ENCODE assay signal across 8 cellular contexts in genomic region chr13:69324109-69324886, GRCh38.
A peak's percentile ranks its signal among the peaks of the same experiment; 100 is the strongest.
DNase-seq lines count a peak whose midpoint lies in the region; ATAC-seq, FAIRE-seq and TF ChIP-seq lines count a peak whose summit lies in the region.

No MANE protein-coding gene starts in this region.

- peak; percentile 37 for ATAC-seq in mucosa of descending colon
- ATAC-seq in activated T-cell treated with anti-CD3 and anti-CD28 coated beads, Interleukin-2, amount 50 U/mL, for 72 hours (replicated peaks in 1 of 2): no peak

- no peak overlapping the region for H3K27ac Mint-ChIP-seq in activated naive CD8-positive, alpha-beta T cell treated with anti-CD3 and anti-CD28 coated beads for 36 hours
- H3K27ac Mint-ChIP-seq in activated T-cell treated with anti-CD3 and anti-CD28 coated beads, Interleukin-2, amount 50 U/mL, for 72 hours: no peak overlapping the region

- H3K36me3 Mint-ChIP-seq in activated naive CD8-positive, alpha-beta T cell treated with anti-CD3 and anti-CD28 coated beads for 36 hours: no peaks in the 10 kb centered on the region
- peaks cover 0 to 3% of the 10 kb centered on the region in 2 donors for H3K36me3 Mint-ChIP-seq in activated T-cell treated with anti-CD3 and anti-CD28 coated beads, Interleukin-2, amount 50 U/mL, for 72 hours (ENCODE audit: insufficient read depth in 2 of 2)

- no peaks in the 10 kb centered on the region for H3K27me3 Mint-ChIP-seq in activated naive CD8-positive, alpha-beta T cell treated with anti-CD3 and anti-CD28 coated beads for 36 hours
- no peaks in the 10 kb centered on the region for H3K27me3 Mint-ChIP-seq in activated T-cell treated with anti-CD3 and anti-CD28 coated beads, Interleukin-2, amount 50 U/mL, for 72 hours (ENCODE audit: low read depth)

- no peaks in the 10 kb centered on the region for H3K4me1 ChIP-seq in mucosa of descending colon (ENCODE audit: low read depth)

- H3K4me1 Mint-ChIP-seq in activated naive CD8-positive, alpha-beta T cell treated with anti-CD3 and anti-CD28 coated beads for 36 hours: no peaks in the 10 kb centered on the region
- H3K4me1 Mint-ChIP-seq in activated T-cell treated with anti-CD3 and anti-CD28 coated beads, Interleukin-2, amount 50 U/mL, for 72 hours (ENCODE audit: low read depth): no peaks in the 10 kb centered on the region

- DNase-seq in GM12865 (ENCODE audit: low read depth) (peak; percentile 14), NCI-H2029 treated with DMSO at 0.1 percent for 48 hours (lab: John Stamatoyannopoulos, UW) (peak; percentile 69), mucosa of descending colon (no peak), GM12891 (ENCODE audit: insufficient read length, low spot score) (no peak)
- no peak for DNase-seq in stimulated activated CD8-positive, alpha-beta memory T cell treated with anti-CD3 and anti-CD28 coated beads, Interleukin-4, amount 100 ng/mL, for 48 hours
- no peak for DNase-seq in activated naive CD8-positive, alpha-beta T cell treated with anti-CD3 and anti-CD28 coated beads for 36 hours
- DNase-seq in activated T-cell treated with anti-CD3 and anti-CD28 coated beads, Interleukin-2, amount 50 U/mL, for 72 hours: no peak

- TF ChIP-seq POLR2A in GM12891 (IDR thresholded peaks at IDR 0.05; ENCODE audit: low read depth, low read length): no peak

- H3K36me3 ChIP-seq in mucosa of descending colon (ENCODE audit: low read depth): no peaks in the 10 kb centered on the region

- intact Hi-C loops in mucosa of descending colon (cut with DNase I, micrococcal nuclease): no loop called here

- H3K9me3 Mint-ChIP-seq in activated naive CD8-positive, alpha-beta T cell treated with anti-CD3 and anti-CD28 coated beads for 36 hours: no peaks in the 10 kb centered on the region
- peaks cover 3 to 7% of the 10 kb centered on the region in 2 donors for H3K9me3 Mint-ChIP-seq in activated T-cell treated with anti-CD3 and anti-CD28 coated beads, Interleukin-2, amount 50 U/mL, for 72 hours

- no peak for TF ChIP-seq CTCF in GM12865 (IDR thresholded peaks at IDR 0.05; ENCODE audit: insufficient read depth, low read depth, low read length, missing control alignments)
- TF ChIP-seq CTCF in mucosa of descending colon (IDR thresholded peaks at IDR 0.05): no peak

- H3K4me3 ChIP-seq in GM12865 (ENCODE audit: low read depth, low read length) (no peak overlapping the region), mucosa of descending colon (no peak overlapping the region)

- no peak overlapping the region for H3K4me3 Mint-ChIP-seq in activated naive CD8-positive, alpha-beta T cell treated with anti-CD3 and anti-CD28 coated beads for 36 hours
- no peak overlapping the region for H3K4me3 Mint-ChIP-seq in activated T-cell treated with anti-CD3 and anti-CD28 coated beads, Interleukin-2, amount 50 U/mL, for 72 hours

- no peaks in the 10 kb centered on the region for H3K9me3 ChIP-seq in mucosa of descending colon

- peak; percentile 55 for FAIRE-seq in TTC549 (lab: Jason Lieb, UNC)
- FAIRE-seq in GM12891 (lab: Jason Lieb, UNC): no peak

TF ChIP-seq in GM12891, 5 proteins besides CTCF, POLR2A, EP300 and RAD21:
- TF ChIP-seq POU2F2 (IDR thresholded peaks at IDR 0.05; ENCODE audit: low read depth, low read length): no peak

Comparison
In these comparisons a context has a peak if more than half of its experiments do, and no peak if none do; other contexts are left out.
1. DNase-seq: peak in GM12865 (single experiment) and NCI-H2029 treated with DMSO at 0.1 percent for 48 hours (single experiment); none in mucosa of descending colon (0 of 3), GM12891 (single experiment), stimulated activated CD8-positive, alpha-beta memory T cell treated with anti-CD3 and anti-CD28 coated beads, Interleukin-4, amount 100 ng/mL, for 48 hours (single experiment), activated naive CD8-positive, alpha-beta T cell treated with anti-CD3 and anti-CD28 coated beads for 36 hours (single experiment) and activated T-cell treated with anti-CD3 and anti-CD28 coated beads, Interleukin-2, amount 50 U/mL, for 72 hours (0 of 2).